In genomic region chr9:94801242-94801641, GRCh38 we compare ENCODE assay signal across 15 cellular contexts.
A peak's percentile ranks its signal among the peaks of the same experiment; 100 is the strongest.
DNase-seq lines count a peak whose midpoint lies in the region; ATAC-seq, FAIRE-seq and TF ChIP-seq lines count a peak whose summit lies in the region.
"Had no signal": no experiment of that assay in that cellular context is flagged by ENCODE, and none has a peak within 500 bp of the region (broad histone marks: within the 10 kb centered on the region; RNA-seq: fewer than 3 reads in every experiment).

No MANE protein-coding gene starts in this region.

- peak overlapping the region; percentile 98 for H2BK12ac ChIP-seq in mesenchymal stem cell (ENCODE audit: low read length in 2 of 2)

- peak overlapping the region; percentile 58 to 83 for H3K4ac ChIP-seq in mesenchymal stem cell (ENCODE audit: low read depth in 1 of 2, low read length in 2 of 2)

- H3K4me3 ChIP-seq in Karpas-422 (ENCODE audit: low read length) (no peak overlapping the region), astrocyte (ENCODE audit: insufficient read depth, low read depth, low read length) (no peak overlapping the region), mesenchymal stem cell (ENCODE audit: insufficient read depth in 1 of 2, low read depth in 1 of 2, low read length in 2 of 2) (no peak overlapping the region), subcutaneous abdominal adipose tissue (ENCODE audit: low read depth in 1 of 5, low read length in 5 of 5) (no peak overlapping the region)
- H3K4me3 ChIP-seq in effector memory CD4-positive, alpha-beta T cell (ENCODE audit: insufficient read depth, low read depth, low read length, poor library complexity, severe bottlenecking): no peak overlapping the region
- H3K4me3 ChIP-seq: MG63 had no signal

- H2BK120ac ChIP-seq in mesenchymal stem cell (ENCODE audit: low read depth, low read length): no peak overlapping the region

- H3K4me3 Mint-ChIP-seq in astrocyte (ENCODE audit: unreplicated experiment): no peak overlapping the region
- H3K4me3 Mint-ChIP-seq: stimulated activated effector memory CD8-positive, alpha-beta T cell treated with anti-CD3 and anti-CD28 coated beads, Interleukin-12 subunit alpha, Interleukin-12 subunit beta, amount 100 ng/mL, for 72 hours had no signal

- H2BK5ac ChIP-seq in mesenchymal stem cell (ENCODE audit: low read depth, low read length, poor library complexity, severe bottlenecking): no peak overlapping the region

- no peak for ATAC-seq in GM19395 (IDR thresholded peaks at IDR 0.05; ENCODE audit: unreplicated experiment)
- ATAC-seq: stimulated activated effector memory CD8-positive, alpha-beta T cell treated with anti-CD3 and anti-CD28 coated beads, Interleukin-12 subunit alpha, Interleukin-12 subunit beta, amount 100 ng/mL, for 72 hours had no signal

- H3K36me3 ChIP-seq in Karpas-422 (ENCODE audit: insufficient read depth, low read length) (no peaks in the 10 kb centered on the region), astrocyte (ENCODE audit: insufficient read depth, low read length) (no peaks in the 10 kb centered on the region), mesenchymal stem cell (ENCODE audit: control insufficient read depth in 1 of 2, insufficient read depth in 2 of 2, low read depth in 1 of 2, low read length in 2 of 2) (no peaks in the 10 kb centered on the region), subcutaneous abdominal adipose tissue (ENCODE audit: control insufficient read depth in 5 of 5, insufficient read depth in 5 of 5, low read length in 5 of 5) (peaks cover 5 to 11% (median 9%) of the 10 kb centered on the region in 5 donors)
- peaks cover 5% of the 10 kb centered on the region for H3K36me3 ChIP-seq in effector memory CD4-positive, alpha-beta T cell (ENCODE audit: control insufficient read depth, insufficient read depth, low read length)

- FAIRE-seq in astrocyte (lab: Jason Lieb, UNC): no peak

- no peak overlapping the region for H3K23ac ChIP-seq in mesenchymal stem cell (ENCODE audit: low read length in 2 of 2)

- no peaks in the 10 kb centered on the region for H3K9me3 ChIP-seq in Karpas-422 (ENCODE audit: low read length)
- no peaks in the 10 kb centered on the region for H3K9me3 ChIP-seq in astrocyte (ENCODE audit: insufficient read depth, low read depth, low read length)
- no peaks in the 10 kb centered on the region for H3K9me3 ChIP-seq in mesenchymal stem cell (ENCODE audit: control insufficient read depth, low read length)
- H3K9me3 ChIP-seq in subcutaneous abdominal adipose tissue (ENCODE audit: control insufficient read depth in 5 of 5, low read length in 5 of 5): no peaks in the 10 kb centered on the region
- H3K9me3 ChIP-seq in effector memory CD4-positive, alpha-beta T cell (ENCODE audit: control insufficient read depth, low read length): no peaks in the 10 kb centered on the region
- H3K9me3 ChIP-seq: MG63, neutrophil had no signal

- peaks cover 10% of the 10 kb centered on the region for H3K79me1 ChIP-seq in mesenchymal stem cell (replicated peaks; ENCODE audit: low read length, poor library complexity, severe bottlenecking)

- H3K4me1 Mint-ChIP-seq in astrocyte (ENCODE audit: low read depth, unreplicated experiment): peaks cover 78% of the 10 kb centered on the region

- H3K14ac ChIP-seq in mesenchymal stem cell (ENCODE audit: low read length in 2 of 2): peak overlapping the region in 1 of 2 experiments; percentile 63

- DNase-seq in Karpas-422: no peak
- DNase-seq in astrocyte (ENCODE audit: low read depth): peak; percentile 53
- peak; percentile 72 for DNase-seq in mesenchymal stem cell
- DNase-seq in effector memory CD4-positive, alpha-beta T cell: no peak
- DNase-seq in kidney glomerular epithelial cell (lab: John Stamatoyannopoulos, UW): no peak
- no peak for DNase-seq in KG1 (lab: John Stamatoyannopoulos, UW)
- DNase-seq: activated CD4-positive, alpha-beta T cell treated with anti-CD3 and anti-CD28 coated beads, Interleukin-2, amount 50 U/mL, for 48 hours; CD4-positive, CD25-positive, alpha-beta regulatory T cell; central memory CD4-positive, alpha-beta T cell; MG63; T-helper 9 cell had no signal

- H3K4me1 ChIP-seq in Karpas-422 (ENCODE audit: low read length) (peaks cover 53% of the 10 kb centered on the region), astrocyte (ENCODE audit: insufficient read depth, low read length) (peaks cover 51% of the 10 kb centered on the region), mesenchymal stem cell (ENCODE audit: control insufficient read depth, insufficient read depth, low read depth, low read length) (peaks cover 14% of the 10 kb centered on the region), subcutaneous abdominal adipose tissue (ENCODE audit: control insufficient read depth in 5 of 5, insufficient read depth in 5 of 5, low read length in 5 of 5) (peaks cover 0 to 10% (median 6%) of the 10 kb centered on the region in 5 donors)
- no peaks in the 10 kb centered on the region for H3K4me1 ChIP-seq in effector memory CD4-positive, alpha-beta T cell (ENCODE audit: control insufficient read depth, insufficient read depth, low read length, poor library complexity, severe bottlenecking)

- peak overlapping the region; percentile 59 to 79 for H3K18ac ChIP-seq in mesenchymal stem cell (ENCODE audit: low read depth in 1 of 2, low read length in 2 of 2)

- no CpG with 5 or more reads among the region's 1 CpG for WGBS in mesenchymal stem cell

- H3K9ac ChIP-seq in Karpas-422 (ENCODE audit: low read length) (no peak overlapping the region), astrocyte (ENCODE audit: low read length) (peak overlapping the region; percentile 65), mesenchymal stem cell (ENCODE audit: low read length) (peak overlapping the region; percentile 53), subcutaneous abdominal adipose tissue (ENCODE audit: low read length in 5 of 5) (no peak overlapping the region)

- H4K20me1 ChIP-seq in Karpas-422 (ENCODE audit: insufficient read depth, low read depth, low read length): no peaks in the 10 kb centered on the region
- H4K20me1 ChIP-seq in astrocyte (ENCODE audit: insufficient read depth, low read length): no peaks in the 10 kb centered on the region

- no peaks in the 10 kb centered on the region for H3K9me2 ChIP-seq in Karpas-422 (replicated peaks; ENCODE audit: insufficient read depth, low read length)

- H3K9me3 Mint-ChIP-seq in astrocyte (ENCODE audit: unreplicated experiment): no peaks in the 10 kb centered on the region
- H3K9me3 Mint-ChIP-seq: CD4-positive, CD25-positive, alpha-beta regulatory T cell; stimulated activated effector memory CD8-positive, alpha-beta T cell treated with anti-CD3 and anti-CD28 coated beads, Interleukin-12 subunit alpha, Interleukin-12 subunit beta, amount 100 ng/mL, for 72 hours had no signal

- H2BK15ac ChIP-seq in mesenchymal stem cell (ENCODE audit: low read depth, poor library complexity, severe bottlenecking): no peak overlapping the region

- H2AFZ ChIP-seq in Karpas-422 (ENCODE audit: low read length) (no peak overlapping the region), astrocyte (ENCODE audit: low read depth, low read length) (no peak overlapping the region), mesenchymal stem cell (ENCODE audit: low read depth, low read length) (no peak overlapping the region)

- H3K79me2 ChIP-seq in Karpas-422 (ENCODE audit: low read length): peaks cover 18% of the 10 kb centered on the region
- peaks cover 5% of the 10 kb centered on the region for H3K79me2 ChIP-seq in astrocyte (ENCODE audit: insufficient read depth, low read length)

- TF ChIP-seq CTCF in astrocyte (IDR thresholded peaks at IDR 0.05; ENCODE audit: insufficient read depth, low read depth, low read length): no peak

- peak overlapping the region; percentile 99 for H3K27ac Mint-ChIP-seq in astrocyte (ENCODE audit: unreplicated experiment)
- H3K27ac Mint-ChIP-seq: CD4-positive, CD25-positive, alpha-beta regulatory T cell; stimulated activated effector memory CD8-positive, alpha-beta T cell treated with anti-CD3 and anti-CD28 coated beads, Interleukin-12 subunit alpha, Interleukin-12 subunit beta, amount 100 ng/mL, for 72 hours had no signal

- H3K27me3 Mint-ChIP-seq in astrocyte (ENCODE audit: low read depth, unreplicated experiment): no peaks in the 10 kb centered on the region
- H3K27me3 Mint-ChIP-seq: CD4-positive, CD25-positive, alpha-beta regulatory T cell had no signal

- peak overlapping the region; percentile 39 for H4K8ac ChIP-seq in mesenchymal stem cell (ENCODE audit: low read length)

- H3K4me2 ChIP-seq in Karpas-422 (ENCODE audit: low read depth, low read length, poor library complexity, severe bottlenecking) (no peak overlapping the region), astrocyte (ENCODE audit: low read length) (peak overlapping the region; percentile 61), mesenchymal stem cell (ENCODE audit: low read length, poor library complexity, severe bottlenecking) (no peak overlapping the region)

- peak overlapping the region; percentile 4 for H2AK5ac ChIP-seq in mesenchymal stem cell (ENCODE audit: low read length, severe bottlenecking)

- H3K36me3 Mint-ChIP-seq in astrocyte (ENCODE audit: low read depth, unreplicated experiment): no peaks in the 10 kb centered on the region
- H3K36me3 Mint-ChIP-seq: stimulated activated effector memory CD8-positive, alpha-beta T cell treated with anti-CD3 and anti-CD28 coated beads, Interleukin-12 subunit alpha, Interleukin-12 subunit beta, amount 100 ng/mL, for 72 hours had no signal

- H3K27me3 ChIP-seq in Karpas-422 (ENCODE audit: low read length): no peaks in the 10 kb centered on the region
- H3K27me3 ChIP-seq in astrocyte (ENCODE audit: insufficient read depth, low read length): no peaks in the 10 kb centered on the region
- H3K27me3 ChIP-seq in mesenchymal stem cell (ENCODE audit: control insufficient read depth in 1 of 2, insufficient read depth in 1 of 2, low read length in 2 of 2): no peaks in the 10 kb centered on the region
- no peaks in the 10 kb centered on the region for H3K27me3 ChIP-seq in subcutaneous abdominal adipose tissue (ENCODE audit: control insufficient read depth in 5 of 5, insufficient read depth in 4 of 5, low read length in 5 of 5)
- no peaks in the 10 kb centered on the region for H3K27me3 ChIP-seq in effector memory CD4-positive, alpha-beta T cell (replicated peaks; ENCODE audit: control insufficient read depth, insufficient read depth, low read length, poor library complexity, severe bottlenecking)
- H3K27me3 ChIP-seq: MG63, neutrophil had no signal

- H3K27ac ChIP-seq in Karpas-422 (ENCODE audit: low read length): peak overlapping the region; percentile 64; the same call in 1 of the 2 replicates
- H3K27ac ChIP-seq in astrocyte (ENCODE audit: low read depth, low read length): peak overlapping the region; percentile 80
- H3K27ac ChIP-seq in mesenchymal stem cell (ENCODE audit: low read length, poor library complexity, severe bottlenecking): peak overlapping the region; percentile 37
- peak overlapping the region; percentile 46 for H3K27ac ChIP-seq in subcutaneous abdominal adipose tissue (ENCODE audit: low read depth, low read length)
- no peak overlapping the region for H3K27ac ChIP-seq in effector memory CD4-positive, alpha-beta T cell (ENCODE audit: insufficient read depth, low read length, poor library complexity, severe bottlenecking)
- H3K27ac ChIP-seq: neutrophil had no signal

- peak overlapping the region; percentile 83 for H4K91ac ChIP-seq in mesenchymal stem cell (ENCODE audit: low read length)

Comparison
In these comparisons a context has a peak if more than half of its experiments do, and no peak if none do; other contexts are left out.
1. DNase-seq: peak in astrocyte (single experiment) and mesenchymal stem cell (single experiment); none in Karpas-422 (single experiment), effector memory CD4-positive, alpha-beta T cell (0 of 3), kidney glomerular epithelial cell (single experiment) and KG1 (single experiment).
2. H3K9ac ChIP-seq: peak in astrocyte (single experiment) and mesenchymal stem cell (single experiment); none in Karpas-422 (single experiment) and subcutaneous abdominal adipose tissue (0 of 5).